ENCODE assay signal across 13 cellular contexts in genomic region chrX:91435465-91435864, GRCh38. TPM values are rescaled to one million over a fixed set of nuclear protein-coding genes. Genes with fewer than 3 reads are reported as not detected.
DNase-seq lines count a peak whose midpoint lies in the region; ATAC-seq and TF ChIP-seq lines count a peak whose summit lies in the region.
"Had no signal": no experiment of that assay in that cellular context is flagged by ENCODE, and none has a peak within 500 bp of the region (broad histone marks: within the 10 kb centered on the region; RNA-seq: fewer than 3 reads in every experiment).

No MANE protein-coding gene starts in this region.

- no peak for DNase-seq in heart right ventricle
- DNase-seq in Right ventricle myocardium inferior (ENCODE audit: missing footprints): no peak
- DNase-seq in foreskin fibroblast: peak in 1 of 2 donors; percentile 2
- peak; percentile 13 for DNase-seq in occipital lobe (lab: John Stamatoyannopoulos, UW)
- DNase-seq in GM13976 (ENCODE audit: low spot score): no peak
- no peak for DNase-seq in NCI-H2107 treated with DMSO at 0.1 percent for 48 hours (lab: John Stamatoyannopoulos, UW; ENCODE audit: unreplicated experiment)
- no peak for DNase-seq in foreskin keratinocyte
- DNase-seq: activated CD4-positive, alpha-beta memory T cell treated with anti-CD3 and anti-CD28 coated beads for 36 hours had no signal

- no peaks in the 10 kb centered on the region for H3K36me3 ChIP-seq in heart right ventricle

- no peaks in the 10 kb centered on the region for H3K9me3 ChIP-seq in heart right ventricle

- no peaks in the 10 kb centered on the region for H3K4me1 ChIP-seq in heart right ventricle
- no peaks in the 10 kb centered on the region for H3K4me1 ChIP-seq in foreskin keratinocyte

- in situ Hi-C loops in GM13976 (cut with MboI; ENCODE audit: low sequenced_read_pairs, unreplicated experiment): no loop called here

- H3K27ac ChIP-seq in heart right ventricle: peak overlapping the region in 7 of 10 donors; percentile 24 to 77 (median 69)
- H3K27ac ChIP-seq in foreskin keratinocyte: no peak overlapping the region

- intact Hi-C loops in heart right ventricle (cut with DNase I): no loop called here
- intact Hi-C loops in Right ventricle myocardium inferior (cut with DNase I): no loop called here

- TF ChIP-seq CTCF in heart right ventricle (IDR thresholded peaks at IDR 0.05) (no peak), foreskin fibroblast (IDR thresholded peaks at IDR 0.05; ENCODE audit: low read depth, low read length) (no peak), GM13976 (IDR thresholded peaks at IDR 0.05; ENCODE audit: borderline replicate concordance, control extremely low read depth, extremely low read depth, insufficient read depth, missing control alignments) (no peak), foreskin keratinocyte (conservative IDR thresholded peaks at IDR 0.05) (no peak)

- H3K4me3 ChIP-seq in heart right ventricle (peak overlapping the region in 9 of 10 donors; percentile 22 to 58 (median 52)), foreskin fibroblast (ENCODE audit: low read depth in 1 of 2, low read length in 2 of 2) (peak overlapping the region; percentile 57 to 65)

- 46 to 51% methylated on average over 14 of the region's 14 CpGs for WGBS in heart right ventricle, 2 donors

- ATAC-seq in heart right ventricle (peak in 4 of 8 donors; percentile 14 to 46 (median 22)), Right ventricle myocardium inferior (no peak), GM19452 (IDR thresholded peaks at IDR 0.05; ENCODE audit: unreplicated experiment) (no peak), foreskin keratinocyte (no peak)
- ATAC-seq: Panc1 had no signal

- H3K27me3 ChIP-seq in heart right ventricle (peaks cover 0 to 48% (median 0%) of the 10 kb centered on the region in 7 donors), foreskin keratinocyte (no peaks in the 10 kb centered on the region)

RNA-seq across cellular contexts. Expression of gene PABPC5, which starts 0.8 kb away (rescaled TPM):
- total RNA-seq in heart right ventricle (under 1 TPM; 0.17 to 0.70 (median 0.54) TPM), Right ventricle myocardium inferior (0.87 TPM), occipital lobe (11.9 TPM), foreskin keratinocyte (not detected in 2 replicates)
- polyA plus RNA-seq in heart right ventricle (under 1 TPM; 0.42 to 0.44 TPM), foreskin keratinocyte (not detected in 2 replicates)
- total RNA-seq: A673; activated CD4-positive, alpha-beta memory T cell treated with anti-CD3 and anti-CD28 coated beads for 36 hours; MCF 10A had no signal
- polyA plus RNA-seq: keratinocyte had no signal
